In genomic region chr11:27210509-27210908, GRCh38 we compare ENCODE assay signal across 16 cellular contexts.
DNase-seq lines count a peak whose midpoint lies in the region; ATAC-seq, FAIRE-seq and TF ChIP-seq lines count a peak whose summit lies in the region.
"Had no signal": no experiment of that assay in that cellular context is flagged by ENCODE, and none has a peak within 500 bp of the region (broad histone marks: within the 10 kb centered on the region; RNA-seq: fewer than 3 reads in every experiment).

No MANE protein-coding gene starts in this region.

- H3F3A ChIP-seq in GM23248 (ENCODE audit: insufficient read depth) = peaks cover 52% of the 10 kb centered on the region

- H3K9me3 Mint-ChIP-seq in astrocyte (ENCODE audit: unreplicated experiment) (no peaks in the 10 kb centered on the region), nephron (no peaks in the 10 kb centered on the region)
- H3K9me3 Mint-ChIP-seq: IgD-negative memory B cell had no signal

- WGBS in GM23248 (ENCODE audit: low coverage in 1 of 2, low lambda C conversion rate in 2 of 2, missing lambda C conversion rate in 2 of 2), 2 experiments = 73 to 79% methylated on average over 5 of the region's 5 CpGs

- H3K36me3 ChIP-seq in GM23248 (ENCODE audit: low read depth) = no peaks in the 10 kb centered on the region
- H3K36me3 ChIP-seq in astrocyte (ENCODE audit: insufficient read depth, low read length) = no peaks in the 10 kb centered on the region

- no peaks in the 10 kb centered on the region for H3K9me2 ChIP-seq in GM23248 (ENCODE audit: insufficient read depth)
- H3K9me2 ChIP-seq: SK-N-SH had no signal

- H3K9me3 ChIP-seq in GM23248 (ENCODE audit: low read depth) (no peaks in the 10 kb centered on the region), astrocyte (ENCODE audit: insufficient read depth, low read depth, low read length) (no peaks in the 10 kb centered on the region)
- H3K9me3 ChIP-seq: SK-N-SH had no signal

- H3K4me1 Mint-ChIP-seq in astrocyte (ENCODE audit: low read depth, unreplicated experiment) = peaks cover 72% of the 10 kb centered on the region
- peaks cover 80% of the 10 kb centered on the region for H3K4me1 Mint-ChIP-seq in nephron
- H3K4me1 Mint-ChIP-seq: CD4-positive, CD25-positive, alpha-beta regulatory T cell; IgD-negative memory B cell had no signal

- peak overlapping the region; percentile 68 for H3K27ac Mint-ChIP-seq in astrocyte (ENCODE audit: unreplicated experiment)
- peak overlapping the region in 2 of 3 experiments; percentile 82 to 89 for H3K27ac Mint-ChIP-seq in nephron
- H3K27ac Mint-ChIP-seq: CD4-positive, CD25-positive, alpha-beta regulatory T cell; IgD-negative memory B cell had no signal

- peaks cover 68% of the 10 kb centered on the region for H3K4me1 ChIP-seq in GM23248 (ENCODE audit: insufficient read depth)
- H3K4me1 ChIP-seq in astrocyte (ENCODE audit: insufficient read depth, low read length) = peaks cover 39% of the 10 kb centered on the region

- ATAC-seq in HG02759 (IDR thresholded peaks at IDR 0.05; ENCODE audit: unreplicated experiment) (no peak), GM21390 (IDR thresholded peaks at IDR 0.05; ENCODE audit: unreplicated experiment) (no peak)
- ATAC-seq: PC-3, Right ventricle myocardium inferior had no signal

- H3K27me3 Mint-ChIP-seq in astrocyte (ENCODE audit: low read depth, unreplicated experiment) (no peaks in the 10 kb centered on the region), nephron (ENCODE audit: low read depth) (no peaks in the 10 kb centered on the region)
- H3K27me3 Mint-ChIP-seq: CD4-positive, CD25-positive, alpha-beta regulatory T cell; IgD-negative memory B cell had no signal

- H3K4me2 ChIP-seq in GM23248 (ENCODE audit: unreplicated experiment) = no peak overlapping the region
- H3K4me2 ChIP-seq in astrocyte (ENCODE audit: low read length) = no peak overlapping the region
- H3K4me2 ChIP-seq: SK-N-SH had no signal

- no peak overlapping the region for H3K9ac ChIP-seq in GM23248
- H3K9ac ChIP-seq in astrocyte (ENCODE audit: low read length) = no peak overlapping the region

- H3K4me3 ChIP-seq in GM23248 = no peak overlapping the region
- no peak overlapping the region for H3K4me3 ChIP-seq in astrocyte (ENCODE audit: insufficient read depth, low read depth, low read length)

- no peak for TF ChIP-seq CTCF in astrocyte (IDR thresholded peaks at IDR 0.05; ENCODE audit: insufficient read depth, low read depth, low read length)
- TF ChIP-seq CTCF in nephron (IDR thresholded peaks at IDR 0.05; ENCODE audit: unreplicated experiment in 3 of 3) = no peak

- H3K36me3 Mint-ChIP-seq in astrocyte (ENCODE audit: low read depth, unreplicated experiment) (peaks cover 2% of the 10 kb centered on the region), nephron (ENCODE audit: low read depth) (peaks cover 6% of the 10 kb centered on the region)
- H3K36me3 Mint-ChIP-seq: CD4-positive, CD25-positive, alpha-beta regulatory T cell; IgD-negative memory B cell had no signal

- no peaks in the 10 kb centered on the region for H4K20me1 ChIP-seq in GM23248 (ENCODE audit: insufficient read depth)
- no peaks in the 10 kb centered on the region for H4K20me1 ChIP-seq in astrocyte (ENCODE audit: insufficient read depth, low read length)

- in situ Hi-C loops in GM23248 (cut with MboI) = no loop called here

- H2AFZ ChIP-seq in GM23248 (no peak overlapping the region), astrocyte (ENCODE audit: low read depth, low read length) (no peak overlapping the region)

- no peaks in the 10 kb centered on the region for H3K27me3 ChIP-seq in GM23248 (replicated peaks; ENCODE audit: insufficient read depth)
- no peaks in the 10 kb centered on the region for H3K27me3 ChIP-seq in astrocyte (ENCODE audit: insufficient read depth, low read length)

- no peak overlapping the region for H3K4me3 Mint-ChIP-seq in astrocyte (ENCODE audit: unreplicated experiment)
- no peak overlapping the region for H3K4me3 Mint-ChIP-seq in nephron
- H3K4me3 Mint-ChIP-seq: CD4-positive, CD25-positive, alpha-beta regulatory T cell; IgD-negative memory B cell had no signal

- FAIRE-seq in astrocyte (lab: Jason Lieb, UNC) = no peak

- H3K79me2 ChIP-seq in GM23248 (ENCODE audit: insufficient read depth) = no peaks in the 10 kb centered on the region
- H3K79me2 ChIP-seq in astrocyte (ENCODE audit: insufficient read depth, low read length) = no peaks in the 10 kb centered on the region

- 0 out of 2 replicates have a peak overlapping the region, but pooled peaks have one; percentile 80 for H3K27ac ChIP-seq in GM23248
- H3K27ac ChIP-seq in astrocyte (ENCODE audit: low read depth, low read length) = peak overlapping the region; percentile 88

- peak; percentile 41 for DNase-seq in NCI-H2107 treated with DMSO at 0.1 percent for 48 hours (lab: John Stamatoyannopoulos, UW; ENCODE audit: unreplicated experiment)
- no peak for DNase-seq in NCI-H2107 (lab: John Stamatoyannopoulos, UW)
- DNase-seq in GM23248 = no peak
- DNase-seq in astrocyte (ENCODE audit: low read depth) = no peak
- no peak for DNase-seq in HK-2 (ENCODE audit: unreplicated experiment)
- DNase-seq: AML-193; CD4-positive, CD25-positive, alpha-beta regulatory T cell; H7; NCI-H446; PC-3; SK-N-SH had no signal
